13 cellular contexts compared by ENCODE assay signal in the genomic region with DNA sequence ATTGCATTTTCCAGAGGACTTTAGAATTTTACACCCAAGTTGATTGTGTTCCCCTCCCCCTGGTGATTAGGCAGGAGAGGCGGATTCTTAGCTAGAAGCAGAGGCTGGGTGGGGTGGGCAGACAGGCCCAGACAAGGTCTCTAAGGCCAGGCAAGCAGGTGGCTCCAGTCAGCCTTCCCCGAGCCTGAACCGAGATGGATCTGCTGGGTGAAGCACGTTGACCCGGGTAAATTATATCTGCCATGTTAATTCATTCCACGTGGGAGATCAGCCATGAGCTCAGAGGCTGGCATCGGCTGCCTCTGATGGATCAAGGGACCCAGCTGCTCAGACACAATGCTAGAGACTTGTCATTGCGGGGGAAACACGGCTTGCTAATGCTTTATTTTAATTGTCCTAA.
"Had no signal": no experiment of that assay in that cellular context is flagged by ENCODE, and none has a peak within 500 bp of the region (broad histone marks: within the 10 kb centered on the region; RNA-seq: fewer than 3 reads in every experiment).

No MANE protein-coding gene starts in this region.

- H3K27me3 ChIP-seq: ovary had no signal

- H3K27ac ChIP-seq: gastroesophageal sphincter, ovary, tibial artery had no signal

- H3K4me3 ChIP-seq: gastroesophageal sphincter, ovary, tibial artery had no signal

- H3K36me3 ChIP-seq: gastroesophageal sphincter, ovary, tibial artery had no signal

- ATAC-seq: gastroesophageal sphincter; left lobe of liver; stimulated activated naive B cell treated with anti-CD40 and anti-IgM and Interleukin-4, amounts not matched to agents 10 μg/mL and 1 μg/mL and 100 μg/mL, for 72 hours had no signal

- H3K4me1 ChIP-seq: gastroesophageal sphincter, tibial artery had no signal

- DNase-seq: activated CD4-positive, alpha-beta T cell treated with anti-CD3 and anti-CD28 coated beads, Interleukin-2, amount 10 ng/mL, durations not matched to agents 7 days and 5 days; activated CD4-positive, CD25-positive, alpha-beta regulatory T cell; activated CD8-positive, alpha-beta memory T cell treated with anti-CD3 and anti-CD28 coated beads for 24 hours; activated naive CD8-positive, alpha-beta T cell treated with anti-CD3 and anti-CD28 coated beads for 36 hours; cortex of kidney; effector CD4-positive, alpha-beta T cell; islet precursor cell; ovary; stimulated activated CD4-positive, alpha-beta T cell treated with anti-CD3 and anti-CD28 coated beads, Interleukin-2, amount 100 ng/mL, for 48 hours; stimulated activated naive B cell treated with anti-CD40 and anti-IgM and Interleukin-4, amounts not matched to agents 10 μg/mL and 1 μg/mL and 100 μg/mL, for 72 hours; tibial artery had no signal
